In the genomic region with DNA sequence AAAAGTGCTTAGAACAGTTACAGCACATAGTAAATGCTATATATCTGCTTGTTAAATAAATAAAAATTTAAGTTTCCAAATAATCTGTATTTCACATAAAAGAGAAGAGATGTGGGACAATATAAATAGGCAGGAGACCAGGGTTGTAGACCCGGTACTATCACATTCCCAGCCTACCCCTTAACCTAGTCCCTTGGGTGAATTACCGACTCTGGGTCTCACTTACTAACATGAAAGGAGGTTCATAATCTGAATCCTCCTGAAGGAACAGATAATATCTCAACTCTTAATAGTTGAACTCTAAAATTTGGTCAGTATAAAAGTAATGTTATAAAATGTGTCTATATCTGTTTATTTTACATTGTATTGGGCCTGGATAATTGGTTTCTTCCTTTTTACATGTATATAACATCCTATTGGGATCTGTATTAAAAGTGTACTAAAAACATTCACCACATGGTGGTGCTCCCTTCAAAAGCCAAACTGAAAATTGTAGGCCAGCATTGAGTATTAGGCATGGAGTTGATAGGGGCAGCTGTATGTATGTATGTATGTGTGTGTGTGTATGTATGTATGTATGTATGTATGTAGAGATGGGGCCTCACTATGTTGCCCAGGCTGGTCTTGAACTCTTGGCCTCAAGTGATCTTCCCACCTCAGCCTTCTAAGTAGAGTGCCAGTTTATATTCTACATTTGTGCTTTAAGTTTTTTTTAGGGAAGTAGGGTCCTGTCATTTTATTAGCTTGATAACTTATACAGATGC, we compare ENCODE assay signal across 2 cellular contexts.
TF ChIP-seq lines count a peak whose summit lies in the region.

No MANE protein-coding gene starts in this region.

TF ChIP-seq in IMR-90, 13 proteins besides CTCF, POLR2A, EP300 and RAD21:
- TF ChIP-seq, protein P1, sequence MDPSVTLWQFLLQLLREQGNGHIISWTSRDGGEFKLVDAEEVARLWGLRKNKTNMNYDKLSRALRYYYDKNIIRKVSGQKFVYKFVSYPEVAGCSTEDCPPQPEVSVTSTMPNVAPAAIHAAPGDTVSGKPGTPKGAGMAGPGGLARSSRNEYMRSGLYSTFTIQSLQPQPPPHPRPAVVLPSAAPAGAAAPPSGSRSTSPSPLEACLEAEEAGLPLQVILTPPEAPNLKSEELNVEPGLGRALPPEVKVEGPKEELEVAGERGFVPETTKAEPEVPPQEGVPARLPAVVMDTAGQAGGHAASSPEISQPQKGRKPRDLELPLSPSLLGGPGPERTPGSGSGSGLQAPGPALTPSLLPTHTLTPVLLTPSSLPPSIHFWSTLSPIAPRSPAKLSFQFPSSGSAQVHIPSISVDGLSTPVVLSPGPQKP (IDR thresholded peaks at IDR 0.05; ENCODE audit: borderline replicate concordance, low read depth, low read length): no peak
- no peak for TF ChIP-seq FOS (IDR thresholded peaks at IDR 0.05; ENCODE audit: low read depth, low read length)
- TF ChIP-seq CEBPB (IDR thresholded peaks at IDR 0.05; ENCODE audit: low read depth, low read length): no peak
- no peak for TF ChIP-seq MAZ (IDR thresholded peaks at IDR 0.05; ENCODE audit: borderline replicate concordance, low read depth, low read length)
- TF ChIP-seq SMC3 (IDR thresholded peaks at IDR 0.05; ENCODE audit: low read depth, low read length): peak; percentile 90
- no peak for TF ChIP-seq NFE2L2 (IDR thresholded peaks at IDR 0.05; ENCODE audit: low read depth, low read length)
- no peak for TF ChIP-seq BHLHE40 (IDR thresholded peaks at IDR 0.05; ENCODE audit: low read depth, low read length)

TF ChIP-seq in HepG2, 621 proteins besides CTCF, POLR2A, EP300 and RAD21:
- TF ChIP-seq, protein P2, sequence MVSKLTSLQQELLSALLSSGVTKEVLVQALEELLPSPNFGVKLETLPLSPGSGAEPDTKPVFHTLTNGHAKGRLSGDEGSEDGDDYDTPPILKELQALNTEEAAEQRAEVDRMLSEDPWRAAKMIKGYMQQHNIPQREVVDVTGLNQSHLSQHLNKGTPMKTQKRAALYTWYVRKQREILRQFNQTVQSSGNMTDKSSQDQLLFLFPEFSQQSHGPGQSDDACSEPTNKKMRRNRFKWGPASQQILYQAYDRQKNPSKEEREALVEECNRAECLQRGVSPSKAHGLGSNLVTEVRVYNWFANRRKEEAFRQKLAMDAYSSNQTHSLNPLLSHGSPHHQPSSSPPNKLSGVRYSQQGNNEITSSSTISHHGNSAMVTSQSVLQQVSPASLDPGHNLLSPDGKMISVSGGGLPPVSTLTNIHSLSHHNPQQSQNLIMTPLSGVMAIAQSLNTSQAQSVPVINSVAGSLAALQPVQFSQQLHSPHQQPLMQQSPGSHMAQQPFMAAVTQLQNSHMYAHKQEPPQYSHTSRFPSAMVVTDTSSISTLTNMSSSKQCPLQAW (CRISPR knock-in tag; IDR thresholded peaks at IDR 0.05): no peak
- TF ChIP-seq XBP1 (CRISPR knock-in tag; IDR thresholded peaks at IDR 0.05) (no peak), PTBP1 (IDR thresholded peaks at IDR 0.05; ENCODE audit: low read depth, low read length, poor library complexity, severe bottlenecking) (no peak), KLF11 (CRISPR knock-in tag; IDR thresholded peaks at IDR 0.05) (no peak), TOPORS (CRISPR knock-in tag; IDR thresholded peaks at IDR 0.05) (no peak), FOSL2 (CRISPR knock-in tag; IDR thresholded peaks at IDR 0.05) (no peak), MIXL1 (CRISPR knock-in tag; IDR thresholded peaks at IDR 0.05) (no peak), KAT7 (CRISPR knock-in tag; IDR thresholded peaks at IDR 0.05; ENCODE audit: borderline replicate concordance) (no peak), MATR3 (CRISPR knock-in tag; IDR thresholded peaks at IDR 0.05) (no peak), SNRNP70 (IDR thresholded peaks at IDR 0.05; ENCODE audit: low read depth, low read length) (no peak), ZFX (CRISPR knock-in tag; IDR thresholded peaks at IDR 0.05; ENCODE audit: low read depth) (0 out of 2 replicates have a peak, but pooled peaks have one; percentile 23), SAP130 (CRISPR knock-in tag; IDR thresholded peaks at IDR 0.05; ENCODE audit: low read depth) (0 out of 2 replicates have a peak, but pooled peaks have one; percentile 13), MBNL3 (CRISPR knock-in tag; conservative IDR thresholded peaks at IDR 0.05) (no peak), KLF13 (CRISPR knock-in tag; IDR thresholded peaks at IDR 0.05) (no peak), RXRB (CRISPR knock-in tag; IDR thresholded peaks at IDR 0.05; ENCODE audit: borderline replicate concordance) (peak; percentile 9; the same call in 1 of the 2 replicates), SMC3 (IDR thresholded peaks at IDR 0.05; ENCODE audit: low read length) (peak; percentile 43; the same call in 1 of the 2 replicates), SOX13 (IDR thresholded peaks at IDR 0.05) (no peak), SOX13 (CRISPR knock-in tag; conservative IDR thresholded peaks at IDR 0.05 in 1 of 2, IDR thresholded peaks at IDR 0.05 in 1 of 2) (no peak), NCOR1 (IDR thresholded peaks at IDR 0.05; ENCODE audit: borderline replicate concordance, low read length) (no peak), KDM5A (IDR thresholded peaks at IDR 0.05; ENCODE audit: borderline replicate concordance, low read length) (no peak), ETV5 (CRISPR knock-in tag; IDR thresholded peaks at IDR 0.05; ENCODE audit: borderline replicate concordance) (no peak), PCBP2 (optimal IDR thresholded peaks at IDR 0.05; ENCODE audit: low read depth, low read length, poor library complexity, severe bottlenecking) (no peak), STAG1 (CRISPR knock-in tag; IDR thresholded peaks at IDR 0.05) (peak; percentile 66), ZFP36 (IDR thresholded peaks at IDR 0.05; ENCODE audit: borderline replicate concordance, low read depth, low read length, partially characterized antibody) (no peak), ZNF256 (CRISPR knock-in tag; conservative IDR thresholded peaks at IDR 0.05) (no peak), SKI (IDR thresholded peaks at IDR 0.05; ENCODE audit: partially characterized antibody) (no peak), ZNF883 (CRISPR knock-in tag; IDR thresholded peaks at IDR 0.05; ENCODE audit: not compliant biosample characterization) (no peak)
- TF ChIP-seq, protein P3, sequence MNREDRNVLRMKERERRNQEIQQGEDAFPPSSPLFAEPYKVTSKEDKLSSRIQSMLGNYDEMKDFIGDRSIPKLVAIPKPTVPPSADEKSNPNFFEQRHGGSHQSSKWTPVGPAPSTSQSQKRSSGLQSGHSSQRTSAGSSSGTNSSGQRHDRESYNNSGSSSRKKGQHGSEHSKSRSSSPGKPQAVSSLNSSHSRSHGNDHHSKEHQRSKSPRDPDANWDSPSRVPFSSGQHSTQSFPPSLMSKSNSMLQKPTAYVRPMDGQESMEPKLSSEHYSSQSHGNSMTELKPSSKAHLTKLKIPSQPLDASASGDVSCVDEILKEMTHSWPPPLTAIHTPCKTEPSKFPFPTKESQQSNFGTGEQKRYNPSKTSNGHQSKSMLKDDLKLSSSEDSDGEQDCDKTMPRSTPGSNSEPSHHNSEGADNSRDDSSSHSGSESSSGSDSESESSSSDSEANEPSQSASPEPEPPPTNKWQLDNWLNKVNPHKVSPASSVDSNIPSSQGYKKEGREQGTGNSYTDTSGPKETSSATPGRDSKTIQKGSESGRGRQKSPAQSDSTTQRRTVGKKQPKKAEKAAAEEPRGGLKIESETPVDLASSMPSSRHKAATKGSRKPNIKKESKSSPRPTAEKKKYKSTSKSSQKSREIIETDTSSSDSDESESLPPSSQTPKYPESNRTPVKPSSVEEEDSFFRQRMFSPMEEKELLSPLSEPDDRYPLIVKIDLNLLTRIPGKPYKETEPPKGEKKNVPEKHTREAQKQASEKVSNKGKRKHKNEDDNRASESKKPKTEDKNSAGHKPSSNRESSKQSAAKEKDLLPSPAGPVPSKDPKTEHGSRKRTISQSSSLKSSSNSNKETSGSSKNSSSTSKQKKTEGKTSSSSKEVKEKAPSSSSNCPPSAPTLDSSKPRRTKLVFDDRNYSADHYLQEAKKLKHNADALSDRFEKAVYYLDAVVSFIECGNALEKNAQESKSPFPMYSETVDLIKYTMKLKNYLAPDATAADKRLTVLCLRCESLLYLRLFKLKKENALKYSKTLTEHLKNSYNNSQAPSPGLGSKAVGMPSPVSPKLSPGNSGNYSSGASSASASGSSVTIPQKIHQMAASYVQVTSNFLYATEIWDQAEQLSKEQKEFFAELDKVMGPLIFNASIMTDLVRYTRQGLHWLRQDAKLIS (CRISPR knock-in tag; IDR thresholded peaks at IDR 0.05): no peak
- TF ChIP-seq, protein P4, sequence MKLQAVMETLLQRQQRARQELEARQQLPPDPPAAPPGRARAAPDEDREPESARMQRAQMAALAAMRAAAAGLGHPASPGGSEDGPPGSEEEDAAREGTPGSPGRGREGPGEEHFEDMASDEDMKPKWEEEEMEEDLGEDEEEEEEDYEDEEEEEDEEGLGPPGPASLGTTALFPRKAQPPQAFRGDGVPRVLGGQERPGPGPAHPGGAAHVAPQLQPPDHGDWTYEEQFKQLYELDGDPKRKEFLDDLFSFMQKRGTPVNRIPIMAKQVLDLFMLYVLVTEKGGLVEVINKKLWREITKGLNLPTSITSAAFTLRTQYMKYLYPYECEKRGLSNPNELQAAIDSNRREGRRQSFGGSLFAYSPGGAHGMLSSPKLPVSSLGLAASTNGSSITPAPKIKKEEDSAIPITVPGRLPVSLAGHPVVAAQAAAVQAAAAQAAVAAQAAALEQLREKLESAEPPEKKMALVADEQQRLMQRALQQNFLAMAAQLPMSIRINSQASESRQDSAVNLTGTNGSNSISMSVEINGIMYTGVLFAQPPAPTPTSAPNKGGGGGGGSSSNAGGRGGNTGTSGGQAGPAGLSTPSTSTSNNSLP (IDR thresholded peaks at IDR 0.05; ENCODE audit: low read depth, low read length): 0 out of 2 replicates have a peak, but pooled peaks have one; percentile 46
- TF ChIP-seq, protein P5, sequence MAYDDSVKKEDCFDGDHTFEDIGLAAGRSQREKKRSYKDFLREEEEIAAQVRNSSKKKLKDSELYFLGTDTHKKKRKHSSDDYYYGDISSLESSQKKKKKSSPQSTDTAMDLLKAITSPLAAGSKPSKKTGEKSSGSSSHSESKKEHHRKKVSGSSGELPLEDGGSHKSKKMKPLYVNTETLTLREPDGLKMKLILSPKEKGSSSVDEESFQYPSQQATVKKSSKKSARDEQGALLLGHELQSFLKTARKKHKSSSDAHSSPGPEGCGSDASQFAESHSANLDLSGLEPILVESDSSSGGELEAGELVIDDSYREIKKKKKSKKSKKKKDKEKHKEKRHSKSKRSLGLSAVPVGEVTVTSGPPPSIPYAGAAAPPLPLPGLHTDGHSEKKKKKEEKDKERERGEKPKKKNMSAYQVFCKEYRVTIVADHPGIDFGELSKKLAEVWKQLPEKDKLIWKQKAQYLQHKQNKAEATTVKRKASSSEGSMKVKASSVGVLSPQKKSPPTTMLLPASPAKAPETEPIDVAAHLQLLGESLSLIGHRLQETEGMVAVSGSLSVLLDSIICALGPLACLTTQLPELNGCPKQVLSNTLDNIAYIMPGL (CRISPR knock-in tag; IDR thresholded peaks at IDR 0.05; ENCODE audit: borderline replicate concordance in 1 of 2, low read depth in 1 of 2): 0 out of 4 replicates have a peak, but pooled peaks of 1 of the 2 experiments have one; percentile 30
TF ChIP-seq in HepG2: peak in this region for 7.
